Comparison of ENCODE assay signal across 26 cellular contexts in genomic region chr4:18975916-18976610, GRCh38.
DNase-seq lines count a peak whose midpoint lies in the region; ATAC-seq, FAIRE-seq and TF ChIP-seq lines count a peak whose summit lies in the region.
"Had no signal": no experiment of that assay in that cellular context is flagged by ENCODE, and none has a peak within 500 bp of the region (broad histone marks: within the 10 kb centered on the region; RNA-seq: fewer than 3 reads in every experiment).

No MANE protein-coding gene starts in this region.

- no TSS peak for BruUV-seq in HepG2 (replicated peaks; lab: Mats Ljungman, UMichigan)
- no TSS peak for BruUV-seq in A673 (replicated peaks; lab: Mats Ljungman, UMichigan)

- H3K36me3 ChIP-seq in HepG2 (replicated peaks in 1 of 2; ENCODE audit: control insufficient read depth in 1 of 2, insufficient read depth in 2 of 2, low read length in 2 of 2), result no peaks in the 10 kb centered on the region
- no peaks in the 10 kb centered on the region for H3K36me3 ChIP-seq in right lobe of liver
- H3K36me3 ChIP-seq in astrocyte (ENCODE audit: insufficient read depth, low read length), result no peaks in the 10 kb centered on the region
- H3K36me3 ChIP-seq in left ventricle myocardium inferior, result no peaks in the 10 kb centered on the region
- no peaks in the 10 kb centered on the region for H3K36me3 ChIP-seq in A673 (ENCODE audit: insufficient read depth, low read length, poor library complexity, severe bottlenecking)
- H3K36me3 ChIP-seq: BLaER1, HAP-1, MG63, SJSA1 had no signal

- no peak for TF ChIP-seq EP300 in HepG2 (IDR thresholded peaks at IDR 0.05; ENCODE audit: low read depth in 2 of 2, low read length in 2 of 2)
- TF ChIP-seq EP300 in HepG2 (CRISPR knock-in tag; IDR thresholded peaks at IDR 0.05; ENCODE audit: borderline replicate concordance), result no peak

- TF ChIP-seq RAD21 in HepG2 (CRISPR knock-in tag; IDR thresholded peaks at IDR 0.05), result no peak

- H3K4me1 ChIP-seq in HepG2 (ENCODE audit: insufficient read depth, low read length), result no peaks in the 10 kb centered on the region
- H3K4me1 ChIP-seq in right lobe of liver, result no peaks in the 10 kb centered on the region
- no peaks in the 10 kb centered on the region for H3K4me1 ChIP-seq in astrocyte (ENCODE audit: insufficient read depth, low read length)
- H3K4me1 ChIP-seq in left ventricle myocardium inferior, result no peaks in the 10 kb centered on the region
- no peaks in the 10 kb centered on the region for H3K4me1 ChIP-seq in A673 (ENCODE audit: insufficient read depth, low read length, poor library complexity, severe bottlenecking)
- H3K4me1 ChIP-seq: HAP-1, SJSA1 had no signal

- TF ChIP-seq POLR2A in HepG2 (IDR thresholded peaks at IDR 0.05; ENCODE audit: insufficient read depth in 1 of 2, low read depth in 2 of 2, low read length in 2 of 2) (no peak), right lobe of liver (IDR thresholded peaks at IDR 0.05) (no peak)

- CTCF ChIA-PET in HepG2 (lab: Yijun Ruan, JAX; ENCODE audit: low intra/inter-chr PET ratio, low total read pairs), result no interaction called here
- CTCF ChIA-PET in A673 (lab: Charles Lee), result no interaction called here

- H3K4me3 Mint-ChIP-seq in astrocyte (ENCODE audit: unreplicated experiment) (no peak overlapping the region), nephron (no peak overlapping the region)
- H3K4me3 Mint-ChIP-seq: CD4-positive, alpha-beta T cell had no signal

- in situ Hi-C loops in HepG2 (cut with HindIII; ENCODE audit: extremely low pct_ligation_motif_present, low pct_unique_long_range_greater_than_20kb), result no loop called here

- H3K27me3 ChIP-seq in HepG2 (ENCODE audit: control insufficient read depth in 1 of 2, insufficient read depth in 2 of 2, low read length in 2 of 2), result no peaks in the 10 kb centered on the region
- H3K27me3 ChIP-seq in right lobe of liver, result no peaks in the 10 kb centered on the region
- H3K27me3 ChIP-seq in astrocyte (ENCODE audit: insufficient read depth, low read length), result no peaks in the 10 kb centered on the region
- H3K27me3 ChIP-seq in left ventricle myocardium inferior (ENCODE audit: low read depth), result no peaks in the 10 kb centered on the region
- no peaks in the 10 kb centered on the region for H3K27me3 ChIP-seq in A673 (replicated peaks; ENCODE audit: insufficient read depth, low read depth, low read length, poor library complexity)
- H3K27me3 ChIP-seq: BLaER1, MG63, SJSA1 had no signal

- H3K27ac Mint-ChIP-seq in astrocyte (ENCODE audit: unreplicated experiment) (no peak overlapping the region), nephron (peak overlapping the region; percentile 53 to 89 (median 73))
- H3K27ac Mint-ChIP-seq: CD4-positive, alpha-beta T cell had no signal

- H3K9me3 Mint-ChIP-seq in astrocyte (ENCODE audit: unreplicated experiment), result peaks cover under 1% of the 10 kb centered on the region
- H3K9me3 Mint-ChIP-seq in nephron, result peaks cover 6% of the 10 kb centered on the region

- H3K27ac ChIP-seq in HepG2 (ENCODE audit: extremely low read length, insufficient read depth, low read length) (no peak overlapping the region), right lobe of liver (no peak overlapping the region), astrocyte (ENCODE audit: low read depth, low read length) (no peak overlapping the region), left ventricle myocardium inferior (replicated peaks) (no peak overlapping the region), A673 (ENCODE audit: low read depth, low read length, poor library complexity, severe bottlenecking) (no peak overlapping the region)
- H3K27ac ChIP-seq: 22Rv1, BLaER1, SJSA1 had no signal

- H3K4me3 ChIP-seq in HepG2 (replicated peaks in 1 of 3; ENCODE audit: insufficient read depth in 1 of 3, low read depth in 2 of 3, low read length in 3 of 3) (no peak overlapping the region), right lobe of liver (no peak overlapping the region), astrocyte (ENCODE audit: insufficient read depth, low read depth, low read length) (no peak overlapping the region), left ventricle myocardium inferior (no peak overlapping the region), A673 (ENCODE audit: low read depth, low read length, poor library complexity, severe bottlenecking) (no peak overlapping the region)
- H3K4me3 ChIP-seq: BLaER1, GM12878, HAP-1, MG63, SJSA1 had no signal

- no peaks in the 10 kb centered on the region for H3K4me1 Mint-ChIP-seq in astrocyte (ENCODE audit: low read depth, unreplicated experiment)
- peaks cover 13% of the 10 kb centered on the region for H3K4me1 Mint-ChIP-seq in nephron

- POLR2A ChIA-PET in HepG2 (lab: Yijun Ruan, JAX) (no interaction called here), A673 (lab: Charles Lee; ENCODE audit: low non-redundant PET) (no interaction called here)

- H3K9ac ChIP-seq in HepG2 (ENCODE audit: insufficient read depth, low read depth, low read length) (no peak overlapping the region), astrocyte (ENCODE audit: low read length) (no peak overlapping the region)
- H3K9ac ChIP-seq: BLaER1 had no signal

- H2AFZ ChIP-seq in HepG2 (ENCODE audit: low read length), result no peak overlapping the region
- H2AFZ ChIP-seq in astrocyte (ENCODE audit: low read depth, low read length), result peak overlapping the region; percentile 33

- H3K27me3 Mint-ChIP-seq in astrocyte (ENCODE audit: low read depth, unreplicated experiment) (no peaks in the 10 kb centered on the region), nephron (ENCODE audit: low read depth) (peaks cover 5% of the 10 kb centered on the region)
- H3K27me3 Mint-ChIP-seq: CD4-positive, alpha-beta T cell had no signal

- no peak for FAIRE-seq in HepG2 (lab: Jason Lieb, UNC)
- FAIRE-seq in astrocyte (lab: Jason Lieb, UNC), result no peak
- FAIRE-seq: G401.6, GM12878 had no signal

- H3K79me2 ChIP-seq in HepG2 (ENCODE audit: insufficient read depth, low read length) (no peaks in the 10 kb centered on the region), astrocyte (ENCODE audit: insufficient read depth, low read length) (no peaks in the 10 kb centered on the region)

- 25% methylated on average over 4 of the region's 4 CpGs for WGBS in HepG2 (ENCODE audit: low lambda C conversion rate)
- WGBS in right lobe of liver (ENCODE audit: insufficient coverage, low coverage, low lambda C conversion rate, missing lambda C conversion rate), result 44% methylated on average over 4 of the region's 4 CpGs

- H3K36me3 Mint-ChIP-seq in astrocyte (ENCODE audit: low read depth, unreplicated experiment) (no peaks in the 10 kb centered on the region), nephron (ENCODE audit: low read depth) (no peaks in the 10 kb centered on the region)

- H3K4me2 ChIP-seq in HepG2 (ENCODE audit: low read depth, low read length), result no peak overlapping the region
- no peak overlapping the region for H3K4me2 ChIP-seq in astrocyte (ENCODE audit: low read length)
- H3K4me2 ChIP-seq: BLaER1 had no signal

- DNase-seq in HepG2 (ENCODE audit: low spot score) (no peak), right lobe of liver (no peak), astrocyte (ENCODE audit: low read depth) (no peak), nucleus accumbens (lab: John Stamatoyannopoulos, UW) (no peak), left ventricle myocardium inferior (no peak), A673 (ENCODE audit: low spot score) (no peak)
- DNase-seq in central memory CD4-positive, alpha-beta T cell, result no peak
- DNase-seq: CD4-positive, alpha-beta T cell; GOT3; KBM-7; MG63; NCI-H1105 treated with DMSO at 0.1 percent for 48 hours; NCI-H146; NCI-H2029; NCI-H446 treated with DMSO at 0.1 percent for 48 hours; NCI-H526; NCI-H82; Right ventricle myocardium superior; RPMI8226 had no signal

- TF ChIP-seq CTCF in HepG2 (CRISPR knock-in tag; IDR thresholded peaks at IDR 0.05) (no peak), right lobe of liver (IDR thresholded peaks at IDR 0.05) (no peak), astrocyte (IDR thresholded peaks at IDR 0.05; ENCODE audit: insufficient read depth, low read depth, low read length) (no peak), nephron (IDR thresholded peaks at IDR 0.05; ENCODE audit: unreplicated experiment in 3 of 3) (peak in 2 of 3 experiments; percentile 20 to 25), left ventricle myocardium inferior (IDR thresholded peaks at IDR 0.05; ENCODE audit: borderline replicate concordance) (no peak), A673 (conservative IDR thresholded peaks at IDR 0.05; ENCODE audit: low read depth, low read length) (no peak)

- intact Hi-C loops in HepG2 (cut with micrococcal nuclease; ENCODE audit: unreplicated experiment), result no loop called here
- intact Hi-C loops in right lobe of liver (cut with DNase I), result no loop called here
- intact Hi-C loops in left ventricle myocardium inferior (cut with micrococcal nuclease), result no loop called here
- intact Hi-C loops in A673 (cut with micrococcal nuclease; ENCODE audit: unreplicated experiment), result no loop called here

- no peaks in the 10 kb centered on the region for H4K20me1 ChIP-seq in HepG2 (ENCODE audit: insufficient read depth, low read length)
- H4K20me1 ChIP-seq in astrocyte (ENCODE audit: insufficient read depth, low read length), result no peaks in the 10 kb centered on the region
- H4K20me1 ChIP-seq: BLaER1 had no signal

- peaks cover 68% of the 10 kb centered on the region for H3K9me3 ChIP-seq in HepG2 (ENCODE audit: low read length)
- H3K9me3 ChIP-seq in right lobe of liver, result no peaks in the 10 kb centered on the region
- no peaks in the 10 kb centered on the region for H3K9me3 ChIP-seq in astrocyte (ENCODE audit: insufficient read depth, low read depth, low read length)
- peaks cover 14% of the 10 kb centered on the region for H3K9me3 ChIP-seq in left ventricle myocardium inferior (replicated peaks)
- H3K9me3 ChIP-seq in A673 (ENCODE audit: low read depth, low read length, poor library complexity, severe bottlenecking), result no peaks in the 10 kb centered on the region
- H3K9me3 ChIP-seq: HAP-1, MG63, SJSA1 had no signal

- no peak for ATAC-seq in HepG2
- ATAC-seq in right lobe of liver, result no peak
- ATAC-seq: GM12878 had no signal

TF ChIP-seq in HepG2, 621 proteins besides CTCF, POLR2A, EP300 and RAD21 (continues in another document):
- 0 out of 2 replicates have a peak, but pooled peaks have one; percentile 44 for TF ChIP-seq MAFF (IDR thresholded peaks at IDR 0.05; ENCODE audit: low read depth, low read length)
- TF ChIP-seq, protein P1, sequence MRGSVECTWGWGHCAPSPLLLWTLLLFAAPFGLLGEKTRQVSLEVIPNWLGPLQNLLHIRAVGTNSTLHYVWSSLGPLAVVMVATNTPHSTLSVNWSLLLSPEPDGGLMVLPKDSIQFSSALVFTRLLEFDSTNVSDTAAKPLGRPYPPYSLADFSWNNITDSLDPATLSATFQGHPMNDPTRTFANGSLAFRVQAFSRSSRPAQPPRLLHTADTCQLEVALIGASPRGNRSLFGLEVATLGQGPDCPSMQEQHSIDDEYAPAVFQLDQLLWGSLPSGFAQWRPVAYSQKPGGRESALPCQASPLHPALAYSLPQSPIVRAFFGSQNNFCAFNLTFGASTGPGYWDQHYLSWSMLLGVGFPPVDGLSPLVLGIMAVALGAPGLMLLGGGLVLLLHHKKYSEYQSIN (CRISPR knock-in tag; IDR thresholded peaks at IDR 0.05; ENCODE audit: borderline replicate concordance), result no peak
- TF ChIP-seq MAF1 (CRISPR knock-in tag; IDR thresholded peaks at IDR 0.05; ENCODE audit: borderline replicate concordance), result no peak
- no peak for TF ChIP-seq ZNF510 (CRISPR knock-in tag; IDR thresholded peaks at IDR 0.05; ENCODE audit: low read depth)
- peak; percentile 35 to 62; a peak in 3 of 4 replicates for TF ChIP-seq MAFK (conservative IDR thresholded peaks at IDR 0.05 in 1 of 2, IDR thresholded peaks at IDR 0.05 in 1 of 2; ENCODE audit: low read length in 2 of 2)

Comparison
In these comparisons a context has a peak if more than half of its experiments do, and no peak if none do; other contexts are left out.
1. CTCF ChIP-seq: peak in nephron (2 of 3); none in HepG2 (single experiment), right lobe of liver (0 of 4), astrocyte (single experiment), left ventricle myocardium inferior (single experiment) and A673 (single experiment).